ENCODE assay signal across 11 cellular contexts in genomic region chr16:386641-387156, GRCh38. TPM values are rescaled to one million over a fixed set of nuclear protein-coding genes. Genes with fewer than 3 reads are reported as not detected.
DNase-seq lines count a peak whose midpoint lies in the region; FAIRE-seq and TF ChIP-seq lines count a peak whose summit lies in the region.
"Had no signal": no experiment of that assay in that cellular context is flagged by ENCODE, and none has a peak within 500 bp of the region (broad histone marks: within the 10 kb centered on the region; RNA-seq: fewer than 3 reads in every experiment).

No MANE protein-coding gene starts in this region.

- peaks cover 4% of the 10 kb centered on the region for H3K79me2 ChIP-seq in trophoblast cell (ENCODE audit: control insufficient read depth, insufficient read depth, low read length, poor library complexity)

- peaks cover 15% of the 10 kb centered on the region for H3K79me1 ChIP-seq in trophoblast cell (ENCODE audit: low read length)

- H3K9me3 ChIP-seq in trophoblast cell (ENCODE audit: insufficient read depth, low read depth, low read length) (peaks cover 2% of the 10 kb centered on the region), esophagus squamous epithelium (no peaks in the 10 kb centered on the region)

- no peak for FAIRE-seq in D721Med (lab: Jason Lieb, UNC)

- DNase-seq in D721Med (ENCODE audit: insufficient read length, low spot score) (no peak), OCI-M1 (lab: John Stamatoyannopoulos, UW) (peak; percentile 68), fibroblast of villous mesenchyme (ENCODE audit: low read depth) (peak; percentile 28), trophoblast cell (peak; percentile 41 to 69), NCI-H128 (lab: John Stamatoyannopoulos, UW; ENCODE audit: unreplicated experiment) (no peak), mucosa of gallbladder (ENCODE audit: low spot score) (no peak), SHP77 treated with DMSO at 0.1 percent for 48 hours (lab: John Stamatoyannopoulos, UW) (no peak), esophagus squamous epithelium (lab: John Stamatoyannopoulos, UW) (no peak)
- DNase-seq: KBM-7 had no signal

- H2BK12ac ChIP-seq in trophoblast cell (ENCODE audit: low read length) = no peak overlapping the region

- no peak overlapping the region for H3K4ac ChIP-seq in trophoblast cell (ENCODE audit: low read depth, low read length)

- no peak overlapping the region for H2AK5ac ChIP-seq in trophoblast cell (ENCODE audit: low read length)

- peak; percentile 9 for TF ChIP-seq CTCF in D721Med (IDR thresholded peaks at IDR 0.05; ENCODE audit: insufficient read depth, missing control alignments)
- TF ChIP-seq CTCF in fibroblast of villous mesenchyme (IDR thresholded peaks at IDR 0.05; ENCODE audit: insufficient read depth, low read depth, low read length) = no peak
- TF ChIP-seq CTCF in esophagus squamous epithelium (IDR thresholded peaks at IDR 0.05) = no peak

- no peak overlapping the region for H3K4me3 ChIP-seq in fibroblast of villous mesenchyme (ENCODE audit: low read depth, low read length)
- no peak overlapping the region for H3K4me3 ChIP-seq in trophoblast cell (ENCODE audit: low read depth, low read length)
- H3K4me3 ChIP-seq in esophagus squamous epithelium = no peak overlapping the region
- H3K4me3 ChIP-seq: skin epidermis had no signal

- no peak overlapping the region for H4K91ac ChIP-seq in trophoblast cell (ENCODE audit: low read depth, low read length)

- no peak overlapping the region for H4K8ac ChIP-seq in trophoblast cell (ENCODE audit: low read depth, low read length)

- WGBS in trophoblast cell (ENCODE audit: extremely low coverage, insufficient coverage, insufficient read length) = no CpG with 5 or more reads among the region's 19 CpGs
- WGBS in esophagus squamous epithelium, 2 donors = 77 to 79% methylated on average over 17 to 19 of the region's 19 CpGs

- H3K14ac ChIP-seq in trophoblast cell (ENCODE audit: low read length) = no peak overlapping the region

- H3K27me3 ChIP-seq in trophoblast cell (ENCODE audit: insufficient read depth, low read length) = no peaks in the 10 kb centered on the region
- H3K27me3 ChIP-seq in esophagus squamous epithelium = no peaks in the 10 kb centered on the region

- H3K18ac ChIP-seq in trophoblast cell (ENCODE audit: low read length) = no peak overlapping the region

- H3K23ac ChIP-seq in trophoblast cell (ENCODE audit: low read length) = no peak overlapping the region

- intact Hi-C loops in esophagus squamous epithelium (cut with DNase I) = no loop called here

- TF ChIP-seq POLR2A in esophagus squamous epithelium (IDR thresholded peaks at IDR 0.05) = no peak

- no peak overlapping the region for H2AFZ ChIP-seq in trophoblast cell (ENCODE audit: insufficient read depth, low read length, poor library complexity)

- H3K9ac ChIP-seq in trophoblast cell (ENCODE audit: low read length) = no peak overlapping the region

- no peak overlapping the region for H2BK120ac ChIP-seq in trophoblast cell (ENCODE audit: insufficient read depth, low read length, poor library complexity)

- no peak overlapping the region for H3K4me2 ChIP-seq in trophoblast cell (ENCODE audit: low read length)

- H2BK5ac ChIP-seq in trophoblast cell (ENCODE audit: low read depth, low read length, poor library complexity) = no peak overlapping the region

- H3K36me3 ChIP-seq in trophoblast cell (ENCODE audit: control insufficient read depth in 1 of 2, insufficient read depth in 2 of 2, low read length in 2 of 2) (no peaks in the 10 kb centered on the region), esophagus squamous epithelium (no peaks in the 10 kb centered on the region)

- H3K4me1 ChIP-seq in trophoblast cell (ENCODE audit: control insufficient read depth in 1 of 2, insufficient read depth in 2 of 2, low read length in 2 of 2) = peaks cover 11 to 14% of the 10 kb centered on the region in 2 experiments
- peaks cover 16 to 40% (median 18%) of the 10 kb centered on the region in 3 donors for H3K4me1 ChIP-seq in esophagus squamous epithelium

- no peak overlapping the region for H4K12ac ChIP-seq in trophoblast cell (ENCODE audit: low read depth, low read length)

- H3K27ac ChIP-seq in trophoblast cell (ENCODE audit: low read depth, low read length) (no peak overlapping the region), esophagus squamous epithelium (no peak overlapping the region)
- H3K27ac ChIP-seq: epithelial cell of prostate, skin epidermis had no signal

RNA-seq across cellular contexts. Expression of gene PGAP6, which starts 4.9 kb away (rescaled TPM):
- 51.5 and 52.2 TPM in 2 replicates for total RNA-seq in fibroblast of villous mesenchyme
- 80.1 and 80.9 TPM in 2 replicates for polyA plus RNA-seq in trophoblast cell (2013)
- total RNA-seq in mucosa of gallbladder = 85.7 TPM
- 10 to 100 TPM; 23.5 to 31.7 (median 27.6) TPM for total RNA-seq in esophagus squamous epithelium

RNA-seq across cellular contexts. Expression of gene NME4, which starts 10.3 kb away (rescaled TPM):
- total RNA-seq in fibroblast of villous mesenchyme (126 TPM in 2 replicates), mucosa of gallbladder (105 TPM), esophagus squamous epithelium (10 to 100 TPM; 20.7 to 48.3 (median 25.3) TPM)
- polyA plus RNA-seq in trophoblast cell (2013) = 175 and 192 TPM in 2 replicates

RNA-seq across cellular contexts. Expression of gene DECR2, which starts 15.0 kb away (rescaled TPM):
- total RNA-seq in fibroblast of villous mesenchyme = 11.6 and 16.0 TPM in 2 replicates
- 13.6 TPM in 2 replicates for polyA plus RNA-seq in trophoblast cell (2013)
- 36.8 TPM for total RNA-seq in mucosa of gallbladder
- 10 to 100 TPM; 13.6 to 19.6 (median 17.0) TPM for total RNA-seq in esophagus squamous epithelium

RNA-seq across cellular contexts. Expression of gene MRPL28, which starts 16.4 kb away (rescaled TPM):
- 80.3 and 86.7 TPM in 2 replicates for total RNA-seq in fibroblast of villous mesenchyme
- polyA plus RNA-seq in trophoblast cell (2013) = 61.1 and 61.4 TPM in 2 replicates
- total RNA-seq in mucosa of gallbladder = 52.9 TPM
- total RNA-seq in esophagus squamous epithelium = 10 to 100 TPM; 57.9 to 68.2 (median 63.0) TPM

RNA-seq across cellular contexts. Expression of gene AXIN1, which starts 34.2 kb away (rescaled TPM):
- total RNA-seq in fibroblast of villous mesenchyme (14.5 and 16.4 TPM in 2 replicates), mucosa of gallbladder (29.2 TPM), esophagus squamous epithelium (10 to 100 TPM; 17.8 to 32.2 (median 22.2) TPM)
- 11.9 and 12.9 TPM in 2 replicates for polyA plus RNA-seq in trophoblast cell (2013)

Comparison
In these comparisons a context has a peak if more than half of its experiments do, and no peak if none do; other contexts are left out.
1. DNase-seq: peak in OCI-M1 (single experiment), fibroblast of villous mesenchyme (single experiment) and trophoblast cell (2 of 2); none in D721Med (single experiment), NCI-H128 (single experiment), mucosa of gallbladder (single experiment), SHP77 treated with DMSO at 0.1 percent for 48 hours (single experiment) and esophagus squamous epithelium (single experiment).